ENCODE assay signal across 27 cellular contexts in genomic region chr13:80348308-80348707, GRCh38. TPM values are rescaled to one million over a fixed set of nuclear protein-coding genes. Genes with fewer than 3 reads are reported as not detected.
"Had no signal": no experiment of that assay in that cellular context is flagged by ENCODE, and none has a peak within 500 bp of the region (broad histone marks: within the 10 kb centered on the region; RNA-seq: fewer than 3 reads in every experiment).

No MANE protein-coding gene starts in this region.

- DNase-seq: activated CD4-positive, alpha-beta memory T cell treated with anti-CD3 and anti-CD28 coated beads for 36 hours; activated CD4-positive, alpha-beta T cell treated with anti-CD3 and anti-CD28 coated beads, Interleukin-2, amount 10 ng/mL, durations not matched to agents 7 days and 5 days; activated CD4-positive, CD25-positive, alpha-beta regulatory T cell; activated CD8-positive, alpha-beta memory T cell treated with anti-CD3 and anti-CD28 coated beads for 24 hours; activated effector memory CD4-positive, alpha-beta T cell treated with anti-CD3 and anti-CD28 coated beads, Interleukin-2, amount 50 U/mL, for 16 hours; activated naive CD4-positive, alpha-beta T cell treated with Interleukin-2 at 50 U/mL for 16 hours; activated naive CD8-positive, alpha-beta T cell treated with anti-CD3 and anti-CD28 coated beads, Interleukin-2, amount 50 U/mL, for 24 hours; activated T-cell treated with anti-CD3 and anti-CD28 coated beads, Interleukin-2, amount 50 U/mL, for 4 hours; brain microvascular endothelial cell; MG63; NCI-H1105; NCI-H1436; NCI-H1694 treated with DMSO at 0.1 percent for 48 hours; NCI-H2029 treated with DMSO at 0.1 percent for 48 hours; NCI-H345; NCI-H510A; NCI-H69; NK-92 treated with Interleukin-12 subunit alpha and Interleukin-12 subunit beta, amount 100 ng/mL, for 24 hours; PC-3; SHP77 treated with DMSO at 0.1 percent for 48 hours; T-cell; T-helper 2 cell had no signal

- H3K4me2 ChIP-seq: KMS-11 had no signal

- H3K9me3 Mint-ChIP-seq: activated CD4-positive, alpha-beta T cell treated with anti-CD3 and anti-CD28 coated beads, Interleukin-2, amount 10 ng/mL, durations not matched to agents 7 days and 5 days; activated T-cell treated with anti-CD3 and anti-CD28 coated beads, Interleukin-2, amount 50 U/mL, for 4 hours had no signal

- H3K4me3 Mint-ChIP-seq: activated CD4-positive, alpha-beta memory T cell treated with anti-CD3 and anti-CD28 coated beads for 36 hours; activated CD4-positive, alpha-beta T cell treated with anti-CD3 and anti-CD28 coated beads, Interleukin-2, amount 10 ng/mL, durations not matched to agents 7 days and 5 days; activated naive CD8-positive, alpha-beta T cell treated with anti-CD3 and anti-CD28 coated beads, Interleukin-2, amount 50 U/mL, for 24 hours; activated T-cell treated with anti-CD3 and anti-CD28 coated beads, Interleukin-2, amount 50 U/mL, for 4 hours; T-cell had no signal

- H3K4me3 ChIP-seq: cardiac muscle cell, MG63 had no signal

- H3K36me3 Mint-ChIP-seq: activated CD4-positive, alpha-beta memory T cell treated with anti-CD3 and anti-CD28 coated beads for 36 hours; activated naive CD4-positive, alpha-beta T cell treated with anti-CD3 and anti-CD28 coated beads, Interleukin-2, amount 50 U/mL, for 72 hours; T-cell had no signal

- H3K9me3 ChIP-seq: MG63 had no signal

- H3K27ac Mint-ChIP-seq: activated CD4-positive, alpha-beta memory T cell treated with anti-CD3 and anti-CD28 coated beads for 36 hours; activated CD4-positive, alpha-beta T cell treated with anti-CD3 and anti-CD28 coated beads, Interleukin-2, amount 10 ng/mL, durations not matched to agents 7 days and 5 days; activated naive CD4-positive, alpha-beta T cell treated with anti-CD3 and anti-CD28 coated beads, Interleukin-2, amount 50 U/mL, for 72 hours; activated naive CD8-positive, alpha-beta T cell treated with anti-CD3 and anti-CD28 coated beads, Interleukin-2, amount 50 U/mL, for 24 hours; T-cell had no signal

- H3K9ac ChIP-seq: KMS-11 had no signal

- H3K36me3 ChIP-seq: brain microvascular endothelial cell, cardiac muscle cell, MG63 had no signal

- H3K27me3 ChIP-seq: brain microvascular endothelial cell, cardiac muscle cell, MG63 had no signal

- ATAC-seq: activated naive CD4-positive, alpha-beta T cell treated with anti-CD3 and anti-CD28 coated beads, Interleukin-2, amount 50 U/mL, for 72 hours; activated naive CD8-positive, alpha-beta T cell treated with anti-CD3 and anti-CD28 coated beads, Interleukin-2, amount 50 U/mL, for 24 hours; activated T-cell treated with anti-CD3 and anti-CD28 coated beads, Interleukin-2, amount 50 U/mL, for 4 hours; PC-3; T-cell had no signal

- FAIRE-seq: RCC 7860 had no signal

- H3K27ac ChIP-seq: brain microvascular endothelial cell, cardiac muscle cell, KMS-11, VCaP had no signal

RNA-seq across cellular contexts. Expression of gene SPRY2, which starts 7.4 kb away (rescaled TPM):
- total RNA-seq: activated CD4-positive, alpha-beta T cell treated with anti-CD3 and anti-CD28 coated beads, Interleukin-2, amount 10 ng/mL, durations not matched to agents 7 days and 5 days had no signal
